23 cellular contexts compared by ENCODE assay signal in genomic region chr2:210562136-210563080, GRCh38.
"Had no signal": no experiment of that assay in that cellular context is flagged by ENCODE, and none has a peak within 500 bp of the region (broad histone marks: within the 10 kb centered on the region; RNA-seq: fewer than 3 reads in every experiment).

No MANE protein-coding gene starts in this region.

- H3K27me3 ChIP-seq: breast epithelium, dorsolateral prefrontal cortex, esophagus squamous epithelium, gastroesophageal sphincter, heart left ventricle, left lung, right atrium auricular region, thyroid gland had no signal

- H3K36me3 ChIP-seq: breast epithelium, esophagus squamous epithelium, gastroesophageal sphincter, heart left ventricle, left lung, prostate gland, right atrium auricular region, thyroid gland had no signal

- H3K27ac ChIP-seq: breast epithelium, dorsolateral prefrontal cortex, esophagus squamous epithelium, gastroesophageal sphincter, heart left ventricle, left lung, prostate gland, right atrium auricular region, thyroid gland had no signal

- H3K4me1 ChIP-seq: breast epithelium, esophagus squamous epithelium, gastroesophageal sphincter, heart left ventricle, left lung, prostate gland, right atrium auricular region, thyroid gland had no signal

- ATAC-seq: activated T-cell treated with anti-CD3 and anti-CD28 coated beads, Interleukin-2, amount 50 U/mL, for 4 hours; effector memory CD8-positive, alpha-beta T cell; gastroesophageal sphincter; heart left ventricle; left lung; naive thymus-derived CD4-positive, alpha-beta T cell had no signal

- FAIRE-seq: astrocyte, colon, keratinocyte had no signal

- DNase-seq: activated CD4-positive, alpha-beta T cell treated with anti-CD3 and anti-CD28 coated beads for 4 hours; activated CD4-positive, alpha-beta T cell treated with anti-CD3 and anti-CD28 coated beads, Interleukin-2, amount 50 U/mL, for 48 hours; activated CD4-positive, CD25-positive, alpha-beta regulatory T cell; activated CD8-positive, alpha-beta memory T cell treated with anti-CD3 and anti-CD28 coated beads, Interleukin-2, amount 50 U/mL, for 48 hours; activated naive CD4-positive, alpha-beta T cell treated with Interleukin-2 at 50 U/mL for 16 hours; activated naive CD8-positive, alpha-beta T cell treated with anti-CD3 and anti-CD28 coated beads for 36 hours; activated T-cell treated with anti-CD3 and anti-CD28 coated beads, Interleukin-2, amount 50 U/mL, for 4 hours; dorsolateral prefrontal cortex; effector memory CD8-positive, alpha-beta T cell; esophagus squamous epithelium; heart left ventricle; left lung; naive thymus-derived CD4-positive, alpha-beta T cell; stimulated activated CD4-positive, alpha-beta T cell treated with anti-CD3 and anti-CD28 coated beads, Interleukin-1b, Interleukin-23, amount 100 ng/mL, for 48 hours; substantia nigra; thyroid gland had no signal

- H3K4me3 ChIP-seq: breast epithelium, dorsolateral prefrontal cortex, esophagus squamous epithelium, gastroesophageal sphincter, heart left ventricle, left lung, prostate gland, right atrium auricular region, thyroid gland had no signal

- H3K9me3 ChIP-seq: breast epithelium, esophagus squamous epithelium, gastroesophageal sphincter, heart left ventricle, left lung, prostate gland, right atrium auricular region, thyroid gland had no signal
